Comparison of ENCODE assay signal across 8 cellular contexts in genomic region chr9:95509851-95510529, GRCh38. TPM values are rescaled to one million over a fixed set of nuclear protein-coding genes. Genes with fewer than 3 reads are reported as not detected.
DNase-seq lines count a peak whose midpoint lies in the region; ATAC-seq and TF ChIP-seq lines count a peak whose summit lies in the region.

No MANE protein-coding gene starts in this region.

- peak overlapping the region; percentile 79 for H3K4me3 Mint-ChIP-seq in MCF 10A (ENCODE audit: unreplicated experiment)

- TF ChIP-seq CTCF in DND-41 (IDR thresholded peaks at IDR 0.05; ENCODE audit: borderline replicate concordance, extremely low read depth, low read length, poor library complexity, severe bottlenecking), result no peak
- TF ChIP-seq CTCF in MCF 10A (IDR thresholded peaks at IDR 0.05; ENCODE audit: unreplicated experiment), result no peak
- TF ChIP-seq CTCF in right lobe of liver (IDR thresholded peaks at IDR 0.05), result no peak
- no peak for TF ChIP-seq CTCF in tibial nerve (IDR thresholded peaks at IDR 0.05)
- no peak for TF ChIP-seq CTCF in GM13977 (IDR thresholded peaks at IDR 0.05; ENCODE audit: extremely low read depth, insufficient read depth, missing control alignments)

- H3K4me1 ChIP-seq in DND-41 (ENCODE audit: insufficient read depth, low read length) (peaks cover 12% of the 10 kb centered on the region), right lobe of liver (peaks cover 0 to 3% (median 3%) of the 10 kb centered on the region in 4 donors), tibial nerve (peaks cover 0 to 29% (median 4%) of the 10 kb centered on the region in 4 donors)

- H3K27ac ChIP-seq in DND-41 (ENCODE audit: low read length) (peak overlapping the region; percentile 36; the same call in 1 of the 2 replicates), right lobe of liver (peak overlapping the region; percentile 78 to 81 (median 78)), tibial nerve (peak overlapping the region; percentile 41 to 98 (median 88))

- H2AFZ ChIP-seq in DND-41 (ENCODE audit: low read depth, low read length), result peak overlapping the region; percentile 80

- no peak for TF ChIP-seq EP300 in tibial nerve (IDR thresholded peaks at IDR 0.05)

- peaks cover 7% of the 10 kb centered on the region for H3K4me1 Mint-ChIP-seq in MCF 10A (ENCODE audit: insufficient read depth, unreplicated experiment)

- no peaks in the 10 kb centered on the region for H3K27me3 Mint-ChIP-seq in MCF 10A (ENCODE audit: insufficient read depth, unreplicated experiment)

- H3K9me3 Mint-ChIP-seq in MCF 10A (ENCODE audit: unreplicated experiment), result no peaks in the 10 kb centered on the region

- no peak for ATAC-seq in DND-41 (ENCODE audit: insufficient read depth, low read depth)
- ATAC-seq in right lobe of liver, result no peak
- ATAC-seq in HG03378 (IDR thresholded peaks at IDR 0.05; ENCODE audit: unreplicated experiment), result no peak

- intact Hi-C loops in MCF 10A (cut with micrococcal nuclease) (loop anchor here (2.0 to 10.0 kb wide), 6 partner anchors 83 to 707 kb away; partner anchors contain the start of gene ERCC6L2), right lobe of liver (cut with DNase I) (no loop called here)

- WGBS in right lobe of liver (ENCODE audit: insufficient coverage, low coverage, low lambda C conversion rate, missing lambda C conversion rate), result under 1% methylated on average over 29 of the region's 29 CpGs
- WGBS in tibial nerve, 2 donors, result 0% methylated on average over 29 of the region's 29 CpGs

- CTCF ChIA-PET in MCF 10A (lab: Yijun Ruan, JAX), result interaction anchor here (0.9 kb wide), 1 partner anchor 269 kb away, joined by 3 read pairs; no protein-coding TSS in a partner anchor

- H4K20me1 ChIP-seq in DND-41 (ENCODE audit: insufficient read depth, low read length), result no peaks in the 10 kb centered on the region

- peaks cover 7% of the 10 kb centered on the region for H3K27me3 ChIP-seq in DND-41 (ENCODE audit: insufficient read depth, low read length, poor library complexity)
- no peaks in the 10 kb centered on the region for H3K27me3 ChIP-seq in right lobe of liver
- no peaks in the 10 kb centered on the region for H3K27me3 ChIP-seq in tibial nerve

- peak overlapping the region; percentile 68 for H3K4me2 ChIP-seq in DND-41 (ENCODE audit: insufficient read depth, low read length)

- DNase-seq in DND-41, result no peak
- peak; percentile 48 for DNase-seq in M059J (ENCODE audit: low read depth)
- DNase-seq in MCF 10A (ENCODE audit: unreplicated experiment), result peak; percentile 24
- DNase-seq in right lobe of liver, result peak in 2 of 3 donors; percentile 27 to 60
- DNase-seq in tibial nerve (ENCODE audit: low spot score in 2 of 2), result no peak
- no peak for DNase-seq in GM13977 (ENCODE audit: low spot score)
- DNase-seq in cerebellum (ENCODE audit: low spot score), result no peak

- H3K4me3 ChIP-seq in DND-41 (ENCODE audit: low read depth in 1 of 2, low read length in 2 of 2) (peak overlapping the region; percentile 38 to 58; a peak in 3 of 4 replicates), right lobe of liver (peak overlapping the region; percentile 60 to 79 (median 79)), tibial nerve (peak overlapping the region; percentile 60 to 92 (median 86))

- no peaks in the 10 kb centered on the region for H3K79me2 ChIP-seq in DND-41 (ENCODE audit: insufficient read depth, low read length)

- in situ Hi-C loops in GM13977 (cut with MboI; ENCODE audit: low pct_unique_long_range_greater_than_20kb, low sequenced_read_pairs, unreplicated experiment), result no loop called here

- peaks cover 6% of the 10 kb centered on the region for H3K36me3 Mint-ChIP-seq in MCF 10A (ENCODE audit: insufficient read depth, unreplicated experiment)

- no peaks in the 10 kb centered on the region for H3K9me3 ChIP-seq in DND-41 (ENCODE audit: insufficient read depth, low read length, severe bottlenecking)
- H3K9me3 ChIP-seq in right lobe of liver, result no peaks in the 10 kb centered on the region
- H3K9me3 ChIP-seq in tibial nerve, result no peaks in the 10 kb centered on the region

- peak overlapping the region; percentile 66 for H3K9ac ChIP-seq in DND-41 (ENCODE audit: low read depth, low read length)

- BruUV-seq in MCF 10A (replicated peaks; lab: Mats Ljungman, UMichigan), result no TSS peak

- H3K36me3 ChIP-seq in DND-41 (ENCODE audit: insufficient read depth, low read length) (no peaks in the 10 kb centered on the region), right lobe of liver (no peaks in the 10 kb centered on the region), tibial nerve (no peaks in the 10 kb centered on the region)

- POLR2A ChIA-PET in MCF 10A (lab: Yijun Ruan, JAX), result interaction anchor here (0.6 to 4.7 kb wide), 22 partner anchors 7 to 1145 kb away, joined by 3 to 82 read pairs (median 4); partner anchors contain the start of genes ERCC6L2, FANCC and PRXL2C

- TF ChIP-seq POLR2A in right lobe of liver (IDR thresholded peaks at IDR 0.05) (no peak), tibial nerve (IDR thresholded peaks at IDR 0.05) (no peak)

- H3K27ac Mint-ChIP-seq in MCF 10A (ENCODE audit: low read depth, unreplicated experiment), result peak overlapping the region; percentile 91

RNA-seq across cellular contexts. Expression of gene PTCH1, which starts 6.8 kb away (rescaled TPM):
- total RNA-seq in M059J (2014; rRNA removed; shearing (Covaris generic)), result 3.3 and 9.4 TPM in 2 replicates
- total RNA-seq in MCF 10A (2022) (3.6 and 4.7 TPM in 2 replicates), right lobe of liver (1 to 10 TPM; 2.0 to 8.3 (median 5.2) TPM), tibial nerve (100 to 1,000 TPM in 1 of 4 donors, 10 to 100 TPM in 3; 39.0 to 173 (median 86.6) TPM), cerebellum (60.2 TPM)

Comparison
In these comparisons a context has a peak if more than half of its experiments do, and no peak if none do; other contexts are left out.
1. DNase-seq: peak in M059J (single experiment), MCF 10A (single experiment) and right lobe of liver (2 of 3); none in DND-41 (single experiment), tibial nerve (0 of 2), GM13977 (single experiment) and cerebellum (single experiment).
2. H3K27ac ChIP-seq: peak in every context shown above with its lines; median percentile 88 in tibial nerve; 78 in right lobe of liver; 36 in DND-41.
3. Peak in every context shown above with its lines, with median percentiles within 50 percentile points of each other: H3K4me3 ChIP-seq.